ENCODE assay signal across 29 cellular contexts in the genomic region with DNA sequence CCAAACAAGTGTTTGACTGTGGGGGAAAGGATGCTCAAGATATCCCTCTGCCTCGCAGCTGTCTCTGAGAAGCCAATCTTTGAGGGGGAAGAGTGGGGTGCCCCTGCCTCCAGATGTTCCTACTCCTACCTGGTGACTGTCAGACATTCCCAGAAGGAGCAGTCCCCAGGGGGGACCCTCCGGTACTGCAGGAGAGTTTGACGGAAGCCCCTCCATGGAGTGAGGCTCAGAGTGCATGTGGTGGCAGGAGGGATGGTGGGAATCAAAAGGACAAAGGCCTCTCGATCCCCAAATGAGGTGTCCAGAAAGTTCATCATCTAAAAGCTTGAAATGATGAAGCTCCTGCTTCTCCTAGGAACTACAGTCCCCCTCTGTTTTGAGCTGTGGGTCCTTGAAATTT.
"Had no signal": no experiment of that assay in that cellular context is flagged by ENCODE, and none has a peak within 500 bp of the region (broad histone marks: within the 10 kb centered on the region; RNA-seq: fewer than 3 reads in every experiment).

No MANE protein-coding gene starts in this region.

- H3K27ac Mint-ChIP-seq: activated CD4-positive, alpha-beta memory T cell treated with anti-CD3 and anti-CD28 coated beads, Interleukin-2, amount 10 ng/mL, durations not matched to agents 7 days and 5 days; activated CD4-positive, alpha-beta T cell treated with anti-CD3 and anti-CD28 coated beads, Interleukin-2, amount 10 ng/mL, durations not matched to agents 7 days and 5 days; activated naive CD4-positive, alpha-beta T cell treated with anti-CD3 and anti-CD28 coated beads, Interleukin-2, amount 50 U/mL, for 72 hours; activated naive CD8-positive, alpha-beta T cell treated with anti-CD3 and anti-CD28 coated beads, Interleukin-2, amount 50 U/mL, for 24 hours; activated T-cell treated with anti-CD3 and anti-CD28 coated beads, Interleukin-2, amount 50 U/mL, for 72 hours; activated T-helper 2 cell treated with anti-CD3 and anti-CD28 coated beads, Interferon-gamma antibody, Interleukin-2, Interleukin-4, amounts not matched to agents 10 μg/mL and 5 μg/mL and 100 μg/mL, durations not matched to agents 14 hours and 24 hours and 36 hours had no signal

- H3K27me3 ChIP-seq: brain microvascular endothelial cell, cardiac muscle cell, MG63, SJSA1 had no signal

- H3K36me3 ChIP-seq: brain microvascular endothelial cell, cardiac muscle cell, SJSA1 had no signal

- H3K4me3 Mint-ChIP-seq: activated CD4-positive, alpha-beta memory T cell treated with anti-CD3 and anti-CD28 coated beads, Interleukin-2, amount 10 ng/mL, durations not matched to agents 7 days and 5 days; activated CD4-positive, alpha-beta T cell treated with anti-CD3 and anti-CD28 coated beads, Interleukin-2, amount 10 ng/mL, durations not matched to agents 7 days and 5 days; activated naive CD8-positive, alpha-beta T cell treated with anti-CD3 and anti-CD28 coated beads, Interleukin-2, amount 50 U/mL, for 24 hours; activated T-cell treated with anti-CD3 and anti-CD28 coated beads, Interleukin-2, amount 50 U/mL, for 72 hours had no signal

- DNase-seq: activated CD4-positive, alpha-beta memory T cell treated with anti-CD3 and anti-CD28 coated beads, Interleukin-2, amount 10 ng/mL, durations not matched to agents 7 days and 5 days; activated CD4-positive, alpha-beta T cell treated with anti-CD3 and anti-CD28 coated beads, Interleukin-2, amount 10 ng/mL, durations not matched to agents 7 days and 5 days; activated CD4-positive, CD25-positive, alpha-beta regulatory T cell; activated CD8-positive, alpha-beta memory T cell treated with anti-CD3 and anti-CD28 coated beads, Interleukin-2, amount 50 U/mL, for 4 hours; activated naive CD8-positive, alpha-beta T cell treated with anti-CD3 and anti-CD28 coated beads, Interleukin-2, amount 50 U/mL, for 24 hours; activated T-cell treated with anti-CD3 and anti-CD28 coated beads, Interleukin-2, amount 50 U/mL, for 72 hours; amniotic stem cell; brain microvascular endothelial cell; cerebellar nuclear complex; MG63; MV-4-11; NCI-H1092 treated with DMSO at 0.1 percent for 48 hours; NCI-H1417 treated with DMSO at 0.1 percent for 48 hours; NCI-H1694; NCI-H2029; NCI-H345; NCI-H510A; NCI-H526 treated with DMSO at 0.1 percent for 48 hours; NCI-H82; OCI-M1; SHP77; T-helper 2 cell had no signal

- H3K9me3 Mint-ChIP-seq: activated CD4-positive, alpha-beta memory T cell treated with anti-CD3 and anti-CD28 coated beads, Interleukin-2, amount 10 ng/mL, durations not matched to agents 7 days and 5 days; activated CD4-positive, alpha-beta T cell treated with anti-CD3 and anti-CD28 coated beads, Interleukin-2, amount 10 ng/mL, durations not matched to agents 7 days and 5 days; activated naive CD4-positive, alpha-beta T cell treated with anti-CD3 and anti-CD28 coated beads, Interleukin-2, amount 50 U/mL, for 72 hours; activated naive CD8-positive, alpha-beta T cell treated with anti-CD3 and anti-CD28 coated beads, Interleukin-2, amount 50 U/mL, for 24 hours; activated T-cell treated with anti-CD3 and anti-CD28 coated beads, Interleukin-2, amount 50 U/mL, for 72 hours; activated T-helper 2 cell treated with anti-CD3 and anti-CD28 coated beads, Interferon-gamma antibody, Interleukin-2, Interleukin-4, amounts not matched to agents 10 μg/mL and 5 μg/mL and 100 μg/mL, durations not matched to agents 14 hours and 24 hours and 36 hours had no signal

- H3K27ac ChIP-seq: brain microvascular endothelial cell, cardiac muscle cell, SJSA1, VCaP had no signal

- ATAC-seq: activated naive CD4-positive, alpha-beta T cell treated with anti-CD3 and anti-CD28 coated beads, Interleukin-2, amount 50 U/mL, for 72 hours; activated naive CD8-positive, alpha-beta T cell treated with anti-CD3 and anti-CD28 coated beads, Interleukin-2, amount 50 U/mL, for 24 hours; activated T-cell treated with anti-CD3 and anti-CD28 coated beads, Interleukin-2, amount 50 U/mL, for 72 hours; Panc1; SK-N-SH treated with all-trans-retinoic acid at 6 μM for 48 hours had no signal

- H3K27me3 Mint-ChIP-seq: activated CD4-positive, alpha-beta memory T cell treated with anti-CD3 and anti-CD28 coated beads, Interleukin-2, amount 10 ng/mL, durations not matched to agents 7 days and 5 days; activated CD4-positive, alpha-beta T cell treated with anti-CD3 and anti-CD28 coated beads, Interleukin-2, amount 10 ng/mL, durations not matched to agents 7 days and 5 days; activated naive CD8-positive, alpha-beta T cell treated with anti-CD3 and anti-CD28 coated beads, Interleukin-2, amount 50 U/mL, for 24 hours had no signal

- H3K36me3 Mint-ChIP-seq: activated naive CD4-positive, alpha-beta T cell treated with anti-CD3 and anti-CD28 coated beads, Interleukin-2, amount 50 U/mL, for 72 hours had no signal

- H3K9me3 ChIP-seq: MG63, SJSA1 had no signal

- H3K4me3 ChIP-seq: cardiac muscle cell, MG63, SJSA1 had no signal
